ENCODE assay signal across 1 cellular context in the genomic region with DNA sequence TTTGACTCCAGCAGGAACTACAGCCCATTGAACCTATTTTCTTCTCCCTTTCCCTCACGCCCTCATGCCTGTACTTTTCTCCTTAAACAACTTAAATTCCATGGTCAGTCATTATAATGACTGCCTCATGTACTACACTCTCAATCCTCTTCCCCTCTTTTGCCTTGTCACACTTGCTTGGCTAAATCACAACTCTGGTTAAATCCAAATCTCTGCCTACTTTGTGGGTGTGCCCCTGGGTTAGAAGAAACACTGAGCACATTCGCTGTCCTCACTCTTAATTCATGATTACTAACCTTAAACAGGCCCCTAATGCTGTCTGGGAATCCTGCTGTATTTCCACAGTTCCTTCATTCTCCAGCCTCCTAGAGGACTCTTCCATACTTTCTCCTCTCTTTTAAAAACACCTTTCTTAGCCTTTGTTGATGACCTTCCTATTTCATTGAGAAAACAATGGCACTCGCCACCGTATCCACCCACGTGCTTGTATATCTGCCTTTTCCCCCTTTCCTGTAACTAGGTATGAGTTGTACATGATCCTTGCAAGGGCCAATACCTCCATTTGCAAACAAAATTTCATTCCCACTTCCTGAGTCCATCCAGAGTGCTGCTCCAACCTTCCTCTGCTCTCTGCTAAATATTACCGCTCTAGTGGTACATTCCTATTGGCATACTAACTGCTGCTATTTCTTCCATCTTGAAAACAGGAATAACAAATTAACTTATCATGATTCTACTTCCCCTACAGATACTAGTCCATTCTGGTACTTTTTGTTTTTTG.
TF ChIP-seq lines count a peak whose summit lies in the region.

No MANE protein-coding gene starts in this region.

TF ChIP-seq in WTC11, 78 proteins besides CTCF, POLR2A, EP300 and RAD21:
- no peak for TF ChIP-seq ZNF121 (CRISPR knock-in tag; IDR thresholded peaks at IDR 0.05)
- no peak for TF ChIP-seq EMX1 (CRISPR knock-in tag; IDR thresholded peaks at IDR 0.05)
- TF ChIP-seq TEAD4 (CRISPR knock-in tag; IDR thresholded peaks at IDR 0.05): no peak
- no peak for TF ChIP-seq TCF7 (CRISPR knock-in tag; IDR thresholded peaks at IDR 0.05; ENCODE audit: low read depth)
- TF ChIP-seq, protein P1, sequence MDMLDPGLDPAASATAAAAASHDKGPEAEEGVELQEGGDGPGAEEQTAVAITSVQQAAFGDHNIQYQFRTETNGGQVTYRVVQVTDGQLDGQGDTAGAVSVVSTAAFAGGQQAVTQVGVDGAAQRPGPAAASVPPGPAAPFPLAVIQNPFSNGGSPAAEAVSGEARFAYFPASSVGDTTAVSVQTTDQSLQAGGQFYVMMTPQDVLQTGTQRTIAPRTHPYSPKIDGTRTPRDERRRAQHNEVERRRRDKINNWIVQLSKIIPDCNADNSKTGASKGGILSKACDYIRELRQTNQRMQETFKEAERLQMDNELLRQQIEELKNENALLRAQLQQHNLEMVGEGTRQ (CRISPR knock-in tag; IDR thresholded peaks at IDR 0.05): no peak
